Comparison of ENCODE assay signal across 26 cellular contexts in the genomic region with DNA sequence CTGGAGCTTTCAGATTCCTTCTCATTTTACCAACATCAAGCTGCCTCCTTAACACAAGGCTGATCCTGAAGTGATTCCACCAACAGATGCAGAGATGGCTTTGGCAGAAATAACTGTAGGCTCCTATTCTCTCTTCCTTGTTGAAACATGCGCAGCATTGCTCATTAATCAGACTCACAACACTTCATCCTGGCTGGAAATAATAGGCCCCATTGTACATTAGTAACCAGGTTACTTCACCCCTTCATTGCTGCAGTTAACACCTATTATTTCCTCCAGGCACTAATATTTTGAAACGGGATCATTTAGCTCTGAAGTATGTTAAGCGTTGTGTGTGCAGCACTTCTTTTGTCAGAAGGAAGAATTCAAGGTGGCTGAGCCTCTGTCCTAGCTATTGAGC.
"Had no signal": no experiment of that assay in that cellular context is flagged by ENCODE, and none has a peak within 500 bp of the region (broad histone marks: within the 10 kb centered on the region; RNA-seq: fewer than 3 reads in every experiment).

No MANE protein-coding gene starts in this region.

- H3K9me3 Mint-ChIP-seq: activated naive CD8-positive, alpha-beta T cell treated with anti-CD3 and anti-CD28 coated beads, Interleukin-2, amount 10 ng/mL, durations not matched to agents 7 days and 5 days; type B pancreatic cell had no signal

- FAIRE-seq: colon, kidney had no signal

- H3K27me3 ChIP-seq: neutrophil, stomach, testis had no signal

- H3K9me3 ChIP-seq: neutrophil, stomach, testis had no signal

- H3K4me3 ChIP-seq: dorsolateral prefrontal cortex, smooth muscle cell, stomach, testis had no signal

- H3K79me2 ChIP-seq: parathyroid adenoma had no signal

- DNase-seq: activated CD4-positive, alpha-beta memory T cell treated with anti-CD3 and anti-CD28 coated beads for 36 hours; activated CD4-positive, alpha-beta T cell treated with anti-CD3 and anti-CD28 coated beads for 4 hours; activated naive CD4-positive, alpha-beta T cell treated with Interleukin-2 at 50 U/mL for 16 hours; activated naive CD8-positive, alpha-beta T cell treated with anti-CD3 and anti-CD28 coated beads, Interleukin-2, amount 10 ng/mL, durations not matched to agents 7 days and 5 days; central memory CD4-positive, alpha-beta T cell; dorsolateral prefrontal cortex; foreskin melanocyte; glutamatergic neuron; hippocampal formation; kidney; naive thymus-derived CD4-positive, alpha-beta T cell; stimulated activated CD4-positive, alpha-beta T cell treated with anti-CD3 and anti-CD28 coated beads, Interleukin-4, amount 100 ng/mL, for 24 hours; stomach; testis; WERI-Rb-1 had no signal

- H3K4me2 ChIP-seq: smooth muscle cell had no signal

- H3K4me3 Mint-ChIP-seq: activated CD4-positive, alpha-beta memory T cell treated with anti-CD3 and anti-CD28 coated beads for 36 hours; activated naive CD8-positive, alpha-beta T cell treated with anti-CD3 and anti-CD28 coated beads, Interleukin-2, amount 10 ng/mL, durations not matched to agents 7 days and 5 days; activated T-helper 17 cell treated with anti-CD3 and anti-CD28 coated beads, Interleukin-2, amount 50 U/mL, for 72 hours; naive thymus-derived CD4-positive, alpha-beta T cell; stimulated activated effector memory CD8-positive, alpha-beta T cell treated with anti-CD3 and anti-CD28 coated beads, Interleukin-12 subunit alpha, Interleukin-12 subunit beta, amount 100 ng/mL, for 72 hours; type B pancreatic cell had no signal

- H3K36me3 Mint-ChIP-seq: activated CD4-positive, alpha-beta memory T cell treated with anti-CD3 and anti-CD28 coated beads for 36 hours; activated naive CD8-positive, alpha-beta T cell treated with anti-CD3 and anti-CD28 coated beads, Interleukin-2, amount 10 ng/mL, durations not matched to agents 7 days and 5 days; brain; naive thymus-derived CD4-positive, alpha-beta T cell; stimulated activated effector memory CD8-positive, alpha-beta T cell treated with anti-CD3 and anti-CD28 coated beads, Interleukin-12 subunit alpha, Interleukin-12 subunit beta, amount 100 ng/mL, for 72 hours; type B pancreatic cell had no signal

- H3K27ac Mint-ChIP-seq: activated CD4-positive, alpha-beta memory T cell treated with anti-CD3 and anti-CD28 coated beads for 36 hours; activated naive CD8-positive, alpha-beta T cell treated with anti-CD3 and anti-CD28 coated beads, Interleukin-2, amount 10 ng/mL, durations not matched to agents 7 days and 5 days; activated T-helper 17 cell treated with anti-CD3 and anti-CD28 coated beads, Interleukin-2, amount 50 U/mL, for 72 hours; naive thymus-derived CD4-positive, alpha-beta T cell; stimulated activated effector memory CD8-positive, alpha-beta T cell treated with anti-CD3 and anti-CD28 coated beads, Interleukin-12 subunit alpha, Interleukin-12 subunit beta, amount 100 ng/mL, for 72 hours; type B pancreatic cell had no signal

- H3K4me1 ChIP-seq: parathyroid adenoma, stomach, testis had no signal

- H3K36me3 ChIP-seq: neutrophil, stomach, WERI-Rb-1 had no signal

- H3K4me1 Mint-ChIP-seq: activated naive CD8-positive, alpha-beta T cell treated with anti-CD3 and anti-CD28 coated beads, Interleukin-2, amount 10 ng/mL, durations not matched to agents 7 days and 5 days; activated T-helper 17 cell treated with anti-CD3 and anti-CD28 coated beads, Interleukin-2, amount 50 U/mL, for 72 hours; naive thymus-derived CD4-positive, alpha-beta T cell; stimulated activated effector memory CD8-positive, alpha-beta T cell treated with anti-CD3 and anti-CD28 coated beads, Interleukin-12 subunit alpha, Interleukin-12 subunit beta, amount 100 ng/mL, for 72 hours had no signal

- H3K27me3 Mint-ChIP-seq: activated CD4-positive, alpha-beta memory T cell treated with anti-CD3 and anti-CD28 coated beads for 36 hours; activated naive CD8-positive, alpha-beta T cell treated with anti-CD3 and anti-CD28 coated beads, Interleukin-2, amount 10 ng/mL, durations not matched to agents 7 days and 5 days; activated T-helper 17 cell treated with anti-CD3 and anti-CD28 coated beads, Interleukin-2, amount 50 U/mL, for 72 hours; brain; naive thymus-derived CD4-positive, alpha-beta T cell had no signal

- H3K9ac ChIP-seq: parathyroid adenoma had no signal

- H3K27ac ChIP-seq: epithelial cell of prostate, neutrophil, parathyroid adenoma, stomach, testis, WERI-Rb-1 had no signal

- H2AFZ ChIP-seq: parathyroid adenoma had no signal

- ATAC-seq: activated T-helper 17 cell treated with anti-CD3 and anti-CD28 coated beads, Interleukin-2, amount 50 U/mL, for 72 hours; left lobe of liver; naive thymus-derived CD4-positive, alpha-beta T cell; sciatic nerve; stimulated activated effector memory CD8-positive, alpha-beta T cell treated with anti-CD3 and anti-CD28 coated beads, Interleukin-12 subunit alpha, Interleukin-12 subunit beta, amount 100 ng/mL, for 72 hours had no signal
